ENCODE assay signal across 16 cellular contexts in genomic region chr10:133176546-133176945, GRCh38. TPM values are rescaled to one million over a fixed set of nuclear protein-coding genes. Genes with fewer than 3 reads are reported as not detected.
A peak's percentile ranks its signal among the peaks of the same experiment; 100 is the strongest.
DNase-seq lines count a peak whose midpoint lies in the region; ATAC-seq and TF ChIP-seq lines count a peak whose summit lies in the region.
"Had no signal": no experiment of that assay in that cellular context is flagged by ENCODE, and none has a peak within 500 bp of the region (broad histone marks: within the 10 kb centered on the region; RNA-seq: fewer than 3 reads in every experiment).

No MANE protein-coding gene starts in this region.

- DNase-seq in activated CD8-positive, alpha-beta memory T cell treated with anti-CD3 and anti-CD28 coated beads, Interleukin-2, amount 50 U/mL, for 4 hours: peak; percentile 7
- DNase-seq in activated CD8-positive, alpha-beta memory T cell treated with anti-CD3 and anti-CD28 coated beads for 24 hours: no peak
- DNase-seq in left ventricle myocardium superior: peak; percentile 11
- DNase-seq in heart left ventricle: no peak
- peak; percentile 23 for DNase-seq in sciatic nerve (ENCODE audit: low spot score)
- no peak for DNase-seq in inferior parietal cortex (ENCODE audit: extremely low spot score)
- DNase-seq: CD4-positive, CD25-positive, alpha-beta regulatory T cell; DMS53; H7; IMR-90 had no signal

- H3K27ac ChIP-seq in heart left ventricle: no peak overlapping the region
- H3K27ac ChIP-seq: 22Rv1, HL-60 had no signal

- ATAC-seq in left ventricle myocardium superior (no peak), heart left ventricle (no peak), sciatic nerve (no peak), GM18505 (IDR thresholded peaks at IDR 0.05; ENCODE audit: unreplicated experiment) (no peak)
- ATAC-seq: GM23338 had no signal

- H3K36me3 ChIP-seq in heart left ventricle: no peaks in the 10 kb centered on the region

- H3K4me3 ChIP-seq in heart left ventricle: no peak overlapping the region
- H3K4me3 ChIP-seq: GM23338 had no signal

- no peak for TF ChIP-seq CTCF in heart left ventricle (IDR thresholded peaks at IDR 0.05)

- H3K27me3 ChIP-seq in heart left ventricle: peaks cover 0 to 26% (median 4%) of the 10 kb centered on the region in 9 donors

- 83 to 95% (median 90%) methylated on average over 2 to 4 of the region's 4 CpGs for WGBS in heart left ventricle, 4 donors

- intact Hi-C loops in left ventricle myocardium superior (cut with micrococcal nuclease): no loop called here
- intact Hi-C loops in heart left ventricle (cut with DNase I): no loop called here
- intact Hi-C loops in sciatic nerve (cut with DNase I): no loop called here

- no peaks in the 10 kb centered on the region for H3K9me3 ChIP-seq in heart left ventricle

- H3K4me1 ChIP-seq in heart left ventricle: no peaks in the 10 kb centered on the region

- TF ChIP-seq POLR2A in heart left ventricle (IDR thresholded peaks at IDR 0.05) (no peak), GM18505 (IDR thresholded peaks at IDR 0.05; ENCODE audit: borderline replicate concordance, extremely low read depth, insufficient read depth, insufficient read length) (no peak)

RNA-seq across cellular contexts. Expression of gene KNDC1, which starts 16.5 kb away (rescaled TPM):
- 0.20 TPM for total RNA-seq in left ventricle myocardium superior
- 1 to 10 TPM in 1 of 9 donors, under 1 TPM in 6, not detected in 2; 0.05 to 2.9 (median 0.13) TPM for total RNA-seq in heart left ventricle
- under 1 TPM in 1 of 2 donors, not detected in 1; 0.04 TPM for polyA plus RNA-seq in heart left ventricle
- total RNA-seq in sciatic nerve: 7.1 TPM
- total RNA-seq: A673 had no signal
- polyA plus RNA-seq: CD4-positive, CD25-positive, alpha-beta regulatory T cell had no signal

RNA-seq across cellular contexts. Expression of gene UTF1, which starts 53.5 kb away (rescaled TPM):
- not detected for total RNA-seq in left ventricle myocardium superior
- total RNA-seq in heart left ventricle: not detected
- not detected for polyA plus RNA-seq in heart left ventricle
- not detected for total RNA-seq in sciatic nerve
- total RNA-seq: A673; CD4-positive, CD25-positive, alpha-beta regulatory T cell; IMR-90 had no signal
- polyA plus RNA-seq: BJ; CD4-positive, CD25-positive, alpha-beta regulatory T cell; IMR-90 had no signal

Comparison
In these comparisons a context has a peak if more than half of its experiments do, and no peak if none do; other contexts are left out.
1. DNase-seq: peak in activated CD8-positive, alpha-beta memory T cell treated with anti-CD3 and anti-CD28 coated beads, Interleukin-2, amount 50 U/mL, for 4 hours (single experiment), left ventricle myocardium superior (single experiment) and sciatic nerve (single experiment); none in activated CD8-positive, alpha-beta memory T cell treated with anti-CD3 and anti-CD28 coated beads for 24 hours (single experiment), heart left ventricle (0 of 5) and inferior parietal cortex (single experiment).